In genomic region chr6:149400050-149400449, GRCh38 we compare ENCODE assay signal across 1 cellular context.
TF ChIP-seq lines count a peak whose summit lies in the region.

SUMO4 (plus strand) TSS chr6:149400262; CDS start chr6:149400392, 130 bp downstream.

TF ChIP-seq in GM23338, 12 proteins besides CTCF, POLR2A, EP300 and RAD21 (continued from another document):
- no peak for TF ChIP-seq EZH2phosphoT487 (IDR thresholded peaks at IDR 0.05; ENCODE audit: unreplicated experiment)
